In the genomic region with DNA sequence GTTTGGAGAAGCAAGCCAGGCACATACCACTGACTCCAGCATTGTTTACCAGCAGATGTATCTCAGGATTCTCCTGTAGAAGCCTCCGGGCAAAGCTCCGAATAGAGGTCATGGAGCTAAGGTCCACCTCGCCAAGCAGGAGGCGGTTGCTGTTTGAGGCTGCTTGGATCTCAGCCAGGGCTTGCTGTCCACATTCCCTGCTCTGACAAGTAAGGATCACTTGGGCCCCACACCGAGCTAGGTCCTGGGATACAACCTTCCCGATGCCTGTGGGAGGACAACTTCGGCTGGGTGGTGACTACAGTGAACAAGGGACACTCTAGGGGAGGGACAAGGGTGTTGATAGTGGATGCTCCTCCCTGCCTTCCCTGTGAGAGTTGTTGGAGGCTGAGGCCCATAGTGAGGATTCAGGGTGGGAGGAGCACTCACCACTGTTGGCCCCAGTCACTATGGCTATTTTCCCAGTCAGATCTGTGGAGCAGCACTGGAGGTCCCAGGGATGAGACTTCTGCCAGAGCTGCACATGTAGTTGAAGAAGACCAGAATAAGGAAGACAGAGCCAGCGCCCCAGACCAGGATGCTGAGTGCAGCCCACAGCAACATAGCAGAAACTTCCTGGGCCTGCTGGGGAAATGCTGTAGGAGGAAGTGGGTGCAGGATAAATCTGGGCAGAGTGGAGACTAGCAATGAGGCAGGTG, we compare ENCODE assay signal across 14 cellular contexts. TPM values are rescaled to one million over a fixed set of nuclear protein-coding genes. Genes with fewer than 3 reads are reported as not detected.
DNase-seq lines count a peak whose midpoint lies in the region; ATAC-seq and TF ChIP-seq lines count a peak whose summit lies in the region.
"Had no signal": no experiment of that assay in that cellular context is flagged by ENCODE, and none has a peak within 500 bp of the region (broad histone marks: within the 10 kb centered on the region; RNA-seq: fewer than 3 reads in every experiment).

No MANE protein-coding gene starts in this region.

- intact Hi-C loops in activated B cell treated with CpG ODN at 0.5 μM for 24 hours (cut with micrococcal nuclease), result no loop called here
- intact Hi-C loops in sciatic nerve (cut with DNase I), result no loop called here

- no peak for TF ChIP-seq CTCF in activated B cell treated with CpG ODN at 0.5 μM for 24 hours (IDR thresholded peaks at IDR 0.05)

- H3K27ac Mint-ChIP-seq in activated B cell treated with CpG ODN at 0.5 μM for 24 hours, result peak overlapping the region; percentile 26
- H3K27ac Mint-ChIP-seq: activated CD4-positive, alpha-beta memory T cell treated with anti-CD3 and anti-CD28 coated beads, Interleukin-2, amount 10 ng/mL, durations not matched to agents 7 days and 5 days; neural progenitor cell had no signal

- DNase-seq in SKM-1 treated with dmso at 0.1 percent for 144 hours (lab: John Stamatoyannopoulos, UW; ENCODE audit: unreplicated experiment) (peak; percentile 22), SKM-1 (lab: John Stamatoyannopoulos, UW; ENCODE audit: unreplicated experiment) (no peak), activated B cell treated with CpG ODN at 0.5 μM for 24 hours (no peak), left lobe of liver (ENCODE audit: low spot score) (no peak), sciatic nerve (ENCODE audit: low spot score) (no peak), NCI-H446 treated with DMSO at 0.1 percent for 48 hours (lab: John Stamatoyannopoulos, UW) (no peak), DMS153 (lab: John Stamatoyannopoulos, UW) (no peak)
- DNase-seq in stimulated activated CD4-positive, alpha-beta T cell treated with anti-CD3 and anti-CD28 coated beads, Interleukin-4, amount 100 ng/mL, for 24 hours, result no peak
- DNase-seq: activated CD4-positive, alpha-beta memory T cell treated with anti-CD3 and anti-CD28 coated beads, Interleukin-2, amount 10 ng/mL, durations not matched to agents 7 days and 5 days; activated T-cell treated with anti-CD3 and anti-CD28 coated beads, Interleukin-2, amount 50 U/mL, for 48 hours; NCI-H187; NCI-H345; tibial artery had no signal

- H3K4me1 Mint-ChIP-seq in activated B cell treated with CpG ODN at 0.5 μM for 24 hours, result peaks cover 38% of the 10 kb centered on the region

- no peaks in the 10 kb centered on the region for H3K36me3 Mint-ChIP-seq in activated B cell treated with CpG ODN at 0.5 μM for 24 hours (ENCODE audit: low read depth)
- H3K36me3 Mint-ChIP-seq: neural progenitor cell had no signal

- ATAC-seq in activated B cell treated with CpG ODN at 0.5 μM for 24 hours (ENCODE audit: low read depth) (no peak), left lobe of liver (peak; percentile 69), sciatic nerve (peak; percentile 2)

- CTCF ChIA-PET in activated B cell treated with CpG ODN at 0.5 μM for 24 hours (lab: Charles Lee), result interaction anchor here (2.2 to 2.6 kb wide), 2 partner anchors 13 to 21 kb away, joined by 9 to 14 read pairs; no protein-coding TSS in a partner anchor

- POLR2A ChIA-PET in activated B cell treated with CpG ODN at 0.5 μM for 24 hours (lab: Charles Lee), result interaction anchor here (1.4 kb wide), 1 partner anchor 21 kb away, joined by 6 read pairs; no protein-coding TSS in a partner anchor

- H3K9me3 Mint-ChIP-seq in activated B cell treated with CpG ODN at 0.5 μM for 24 hours, result no peaks in the 10 kb centered on the region
- H3K9me3 Mint-ChIP-seq: activated CD4-positive, alpha-beta memory T cell treated with anti-CD3 and anti-CD28 coated beads, Interleukin-2, amount 10 ng/mL, durations not matched to agents 7 days and 5 days; neural progenitor cell had no signal

- H3K27me3 Mint-ChIP-seq in activated B cell treated with CpG ODN at 0.5 μM for 24 hours, result peaks cover 2% of the 10 kb centered on the region

- no peak overlapping the region for H3K4me3 Mint-ChIP-seq in activated B cell treated with CpG ODN at 0.5 μM for 24 hours
- H3K4me3 Mint-ChIP-seq: activated CD4-positive, alpha-beta memory T cell treated with anti-CD3 and anti-CD28 coated beads, Interleukin-2, amount 10 ng/mL, durations not matched to agents 7 days and 5 days; neural progenitor cell had no signal

RNA-seq across cellular contexts. Expression of gene C2orf81, which starts 8.3 kb away (rescaled TPM):
- 3.9 and 5.5 TPM in 2 replicates for total RNA-seq in activated B cell treated with CpG ODN at 0.5 μM for 24 hours
- 0.38 TPM for total RNA-seq in left lobe of liver
- 4.4 TPM for total RNA-seq in sciatic nerve

RNA-seq across cellular contexts. Expression of gene WDR54, which starts 8.4 kb away (rescaled TPM):
- 32.3 and 33.5 TPM in 2 replicates for total RNA-seq in activated B cell treated with CpG ODN at 0.5 μM for 24 hours
- 1.5 TPM for total RNA-seq in left lobe of liver
- total RNA-seq in sciatic nerve, result 14.0 TPM

RNA-seq across cellular contexts. Expression of gene RTKN, which starts 28.6 kb away (rescaled TPM):
- total RNA-seq in activated B cell treated with CpG ODN at 0.5 μM for 24 hours (8.3 and 11.6 TPM in 2 replicates), left lobe of liver (114 TPM), sciatic nerve (76.0 TPM)

RNA-seq across cellular contexts. Expression of gene DCTN1, which starts 33.0 kb away (rescaled TPM):
- 122 and 137 TPM in 2 replicates for total RNA-seq in activated B cell treated with CpG ODN at 0.5 μM for 24 hours
- total RNA-seq in left lobe of liver, result 41.3 TPM
- 146 TPM for total RNA-seq in sciatic nerve

RNA-seq across cellular contexts. Expression of gene INO80B, which starts 41.7 kb away (rescaled TPM):
- total RNA-seq in activated B cell treated with CpG ODN at 0.5 μM for 24 hours (47.9 and 51.3 TPM in 2 replicates), left lobe of liver (16.5 TPM), sciatic nerve (38.2 TPM)
